11 cellular contexts compared by ENCODE assay signal in genomic region chr7:15555385-15555859, GRCh38. TPM values are rescaled to one million over a fixed set of nuclear protein-coding genes. Genes with fewer than 3 reads are reported as not detected.
DNase-seq lines count a peak whose midpoint lies in the region; ATAC-seq, FAIRE-seq and TF ChIP-seq lines count a peak whose summit lies in the region.
"Had no signal": no experiment of that assay in that cellular context is flagged by ENCODE, and none has a peak within 500 bp of the region (broad histone marks: within the 10 kb centered on the region; RNA-seq: fewer than 3 reads in every experiment).

No MANE protein-coding gene starts in this region.

- no peak overlapping the region for H2AFZ ChIP-seq in OCI-LY3 (ENCODE audit: low read depth, low read length)

- H4K20me1 ChIP-seq in OCI-LY3 (ENCODE audit: insufficient read depth, low read length), result no peaks in the 10 kb centered on the region
- H4K20me1 ChIP-seq: BLaER1 had no signal

- FAIRE-seq in small intestine (lab: Jason Lieb, UNC), result peak; percentile 99

- H3K9me3 ChIP-seq in cardiac muscle cell (ENCODE audit: low read depth), result no peaks in the 10 kb centered on the region
- H3K9me3 ChIP-seq in OCI-LY3 (ENCODE audit: insufficient read depth, low read length), result no peaks in the 10 kb centered on the region
- H3K9me3 ChIP-seq in small intestine (ENCODE audit: control insufficient read depth, low read depth), result no peaks in the 10 kb centered on the region
- H3K9me3 ChIP-seq: BLaER1 had no signal

- H3K4me3 ChIP-seq in cardiac muscle cell (no peak overlapping the region), OCI-LY3 (ENCODE audit: low read length) (no peak overlapping the region), small intestine (ENCODE audit: low read depth in 1 of 2, low read length in 2 of 2) (no peak overlapping the region)
- H3K4me3 ChIP-seq: BLaER1 had no signal

- no peaks in the 10 kb centered on the region for H3K36me3 ChIP-seq in cardiac muscle cell
- H3K36me3 ChIP-seq in OCI-LY3 (replicated peaks; ENCODE audit: low read depth, low read length), result no peaks in the 10 kb centered on the region
- H3K36me3 ChIP-seq in small intestine (ENCODE audit: control insufficient read depth in 2 of 2, insufficient read depth in 2 of 2, low read length in 2 of 2), result no peaks in the 10 kb centered on the region
- H3K36me3 ChIP-seq: BLaER1 had no signal

- intact Hi-C loops in Right ventricle myocardium superior (cut with DNase I), result no loop called here

- TF ChIP-seq CTCF in cardiac muscle cell (IDR thresholded peaks at IDR 0.05; ENCODE audit: low read depth, low read length), result peak; percentile 18
- peak; percentile 50 for TF ChIP-seq CTCF in OCI-LY3 (IDR thresholded peaks at IDR 0.05; ENCODE audit: low read depth, low read length)

- H3K9ac ChIP-seq in OCI-LY3 (ENCODE audit: low read length), result no peak overlapping the region
- H3K9ac ChIP-seq: BLaER1 had no signal

- DNase-seq in cardiac muscle cell (ENCODE audit: low read depth in 1 of 2, low spot score in 1 of 2), result peak in 1 of 2 donors; percentile 33
- DNase-seq in Right ventricle myocardium superior, result no peak
- peak; percentile 57 for DNase-seq in fibroblast of peridontal ligament (ENCODE audit: extremely low read depth)
- DNase-seq in small intestine, result peak; percentile 92
- no peak for DNase-seq in stimulated activated CD4-positive, alpha-beta T cell treated with anti-CD3 and anti-CD28 coated beads, Interleukin-15, amount 100 ng/mL, for 24 hours
- no peak for DNase-seq in T-helper 2 cell
- DNase-seq in cerebellar cortex (ENCODE audit: low spot score), result no peak
- DNase-seq: nucleus accumbens, T-helper 17 cell had no signal

- WGBS in small intestine, 3 donors, result 10 to 40% (median 37%) methylated on average over 4 of the region's 4 CpGs

- H3K79me2 ChIP-seq in OCI-LY3 (ENCODE audit: low read length), result no peaks in the 10 kb centered on the region

- no peak for ATAC-seq in Right ventricle myocardium superior (ENCODE audit: poor library complexity)
- ATAC-seq: T-helper 17 cell had no signal

- no peak overlapping the region for H3K4me2 ChIP-seq in OCI-LY3 (ENCODE audit: low read length)
- H3K4me2 ChIP-seq: BLaER1 had no signal

- H3K27ac ChIP-seq in cardiac muscle cell, result no peak overlapping the region
- H3K27ac ChIP-seq in OCI-LY3 (ENCODE audit: low read length), result no peak overlapping the region
- H3K27ac ChIP-seq in small intestine (ENCODE audit: low read depth in 1 of 2, low read length in 1 of 2), result no peak overlapping the region
- H3K27ac ChIP-seq: BLaER1 had no signal

- no peaks in the 10 kb centered on the region for H3K27me3 ChIP-seq in cardiac muscle cell
- H3K27me3 ChIP-seq in OCI-LY3 (ENCODE audit: low read depth, low read length), result no peaks in the 10 kb centered on the region
- no peaks in the 10 kb centered on the region for H3K27me3 ChIP-seq in small intestine (ENCODE audit: control insufficient read depth in 2 of 2, insufficient read depth in 2 of 2, low read length in 2 of 2)
- H3K27me3 ChIP-seq: BLaER1 had no signal

- no peaks in the 10 kb centered on the region for H3K4me1 ChIP-seq in cardiac muscle cell (ENCODE audit: low read depth)
- H3K4me1 ChIP-seq in OCI-LY3 (ENCODE audit: low read length), result peaks cover 29% of the 10 kb centered on the region
- H3K4me1 ChIP-seq in small intestine (ENCODE audit: control insufficient read depth in 2 of 2, insufficient read depth in 1 of 2, low read depth in 1 of 2, low read length in 1 of 2), result no peaks in the 10 kb centered on the region
- H3K4me1 ChIP-seq: BLaER1 had no signal

RNA-seq across cellular contexts. Expression of gene AGMO, which starts 6.4 kb away (rescaled TPM):
- total RNA-seq in cardiac muscle cell, result 0.11 TPM in 1 of 2 replicates, not detected in the other
- polyA plus RNA-seq in cardiac muscle cell, result 0.16 TPM in 1 of 2 replicates, not detected in the other
- 0.35 TPM for total RNA-seq in Right ventricle myocardium superior
- 10 to 100 TPM in 2 of 3 donors, 1 to 10 TPM in 1; 2.6 to 23.0 (median 17.3) TPM for polyA plus RNA-seq in small intestine
- total RNA-seq: T-helper 17 cell had no signal

Comparison
In these comparisons a context has a peak if more than half of its experiments do, and no peak if none do; other contexts are left out.
1. DNase-seq: peak in fibroblast of peridontal ligament (single experiment) and small intestine (single experiment); none in Right ventricle myocardium superior (single experiment), stimulated activated CD4-positive, alpha-beta T cell treated with anti-CD3 and anti-CD28 coated beads, Interleukin-15, amount 100 ng/mL, for 24 hours (single experiment), T-helper 2 cell (0 of 5) and cerebellar cortex (single experiment).